Comparison of ENCODE assay signal across 8 cellular contexts in genomic region chr1:230105245-230105753, GRCh38. TPM values are rescaled to one million over a fixed set of nuclear protein-coding genes. Genes with fewer than 3 reads are reported as not detected.
DNase-seq lines count a peak whose midpoint lies in the region; ATAC-seq, FAIRE-seq and TF ChIP-seq lines count a peak whose summit lies in the region.

No MANE protein-coding gene starts in this region.

- H3K27me3 Mint-ChIP-seq in HFFc6 (ENCODE audit: insufficient read depth), result no peaks in the 10 kb centered on the region; the same call in 1 of the 2 replicates
- no peaks in the 10 kb centered on the region for H3K27me3 Mint-ChIP-seq in astrocyte (ENCODE audit: low read depth, unreplicated experiment)

- H3K4me3 ChIP-seq in A549, result peak overlapping the region; percentile 40
- peak overlapping the region; percentile 37 for H3K4me3 ChIP-seq in astrocyte (ENCODE audit: insufficient read depth, low read depth, low read length)
- no peak overlapping the region for H3K4me3 ChIP-seq in mesodermal cell (ENCODE audit: extremely low read depth, insufficient read depth, low read length, poor library complexity, severe bottlenecking)
- H3K4me3 ChIP-seq in effector memory CD4-positive, alpha-beta T cell (ENCODE audit: insufficient read depth, low read depth, low read length, poor library complexity, severe bottlenecking), result no peak overlapping the region

- H4K20me1 ChIP-seq in astrocyte (ENCODE audit: insufficient read depth, low read length), result peaks cover 61% of the 10 kb centered on the region

- H3K79me2 ChIP-seq in astrocyte (ENCODE audit: insufficient read depth, low read length), result peaks cover 83% of the 10 kb centered on the region

- no peaks in the 10 kb centered on the region for H3K36me3 ChIP-seq in astrocyte (ENCODE audit: insufficient read depth, low read length)
- no peaks in the 10 kb centered on the region for H3K36me3 ChIP-seq in mesodermal cell (ENCODE audit: control insufficient read depth, insufficient read depth, low read length)
- no peaks in the 10 kb centered on the region for H3K36me3 ChIP-seq in effector memory CD4-positive, alpha-beta T cell (ENCODE audit: control insufficient read depth, insufficient read depth, low read length)

- H3K4me3 Mint-ChIP-seq in HFFc6 (peak overlapping the region; percentile 82), astrocyte (ENCODE audit: unreplicated experiment) (peak overlapping the region; percentile 62)

- peak overlapping the region; percentile 81 for H3K9ac ChIP-seq in astrocyte (ENCODE audit: low read length)

- H3K36me3 Mint-ChIP-seq in HFFc6 (ENCODE audit: low read depth) (peaks cover 16% of the 10 kb centered on the region), astrocyte (ENCODE audit: low read depth, unreplicated experiment) (peaks cover 13% of the 10 kb centered on the region)

- H3K9me3 Mint-ChIP-seq in HFFc6 (no peaks in the 10 kb centered on the region), astrocyte (ENCODE audit: unreplicated experiment) (no peaks in the 10 kb centered on the region)

- peaks cover 85% of the 10 kb centered on the region for H3K4me1 Mint-ChIP-seq in HFFc6 (ENCODE audit: low read depth)
- peaks cover 88% of the 10 kb centered on the region for H3K4me1 Mint-ChIP-seq in astrocyte (ENCODE audit: low read depth, unreplicated experiment)

- WGBS in A549 (ENCODE audit: missing lambda C conversion rate), result 3% methylated on average over 12 of the region's 12 CpGs
- 85 to 89% methylated on average over 9 to 10 of the region's 12 CpGs for WGBS in mesodermal cell (ENCODE audit: insufficient coverage in 2 of 2), 2 experiments

- H3K4me1 ChIP-seq in A549, result peaks cover 78% of the 10 kb centered on the region
- peaks cover 54% of the 10 kb centered on the region for H3K4me1 ChIP-seq in astrocyte (ENCODE audit: insufficient read depth, low read length)
- peaks cover 41% of the 10 kb centered on the region for H3K4me1 ChIP-seq in mesodermal cell (ENCODE audit: control insufficient read depth, insufficient read depth, low read length, poor library complexity, severe bottlenecking)
- peaks cover 14% of the 10 kb centered on the region for H3K4me1 ChIP-seq in effector memory CD4-positive, alpha-beta T cell (ENCODE audit: control insufficient read depth, insufficient read depth, low read length, poor library complexity, severe bottlenecking)

- no peak overlapping the region for H2AFZ ChIP-seq in astrocyte (ENCODE audit: low read depth, low read length)

- peak overlapping the region; percentile 95 for H3K27ac Mint-ChIP-seq in HFFc6
- H3K27ac Mint-ChIP-seq in astrocyte (ENCODE audit: unreplicated experiment), result peak overlapping the region; percentile 98

- TF ChIP-seq RAD21 in A549 (conservative IDR thresholded peaks at IDR 0.05 in 1 of 2, IDR thresholded peaks at IDR 0.05 in 1 of 2), result no peak

- DNase-seq in A549 (ENCODE audit: low read depth in 1 of 2, low spot score in 1 of 2), result no peak
- no peak for DNase-seq in HFFc6
- DNase-seq in astrocyte (ENCODE audit: low read depth), result no peak
- DNase-seq in NCI-H2227 treated with DMSO at 0.1 percent for 48 hours (lab: John Stamatoyannopoulos, UW), result no peak
- no peak for DNase-seq in effector memory CD4-positive, alpha-beta T cell

- no peaks in the 10 kb centered on the region for H3K27me3 ChIP-seq in astrocyte (ENCODE audit: insufficient read depth, low read length)
- no peaks in the 10 kb centered on the region for H3K27me3 ChIP-seq in effector memory CD4-positive, alpha-beta T cell (replicated peaks; ENCODE audit: control insufficient read depth, insufficient read depth, low read length, poor library complexity, severe bottlenecking)

- POLR2A ChIA-PET in A549 (lab: Yijun Ruan, JAX), result interaction anchor here (0.5 to 3.7 kb wide), 3 partner anchors 13 to 38 kb away, joined by 4 to 35 read pairs (median 6); partner anchors contain the start of gene GALNT2

- FAIRE-seq in A549 (lab: Jason Lieb, UNC) (no peak), astrocyte (lab: Jason Lieb, UNC) (no peak)

- TF ChIP-seq EP300 in A549 (IDR thresholded peaks at IDR 0.05), result no peak

- TF ChIP-seq CTCF in A549 (IDR thresholded peaks at IDR 0.05), result no peak
- no peak for TF ChIP-seq CTCF in HFFc6 (IDR thresholded peaks at IDR 0.05)
- no peak for TF ChIP-seq CTCF in astrocyte (IDR thresholded peaks at IDR 0.05; ENCODE audit: insufficient read depth, low read depth, low read length)

- H3K4me2 ChIP-seq in A549 (peak overlapping the region; percentile 100), astrocyte (ENCODE audit: low read length) (peak overlapping the region; percentile 83)

- H3K27ac ChIP-seq in A549, result peak overlapping the region; percentile 94
- peak overlapping the region; percentile 93 for H3K27ac ChIP-seq in astrocyte (ENCODE audit: low read depth, low read length)
- peak overlapping the region; percentile 52 for H3K27ac ChIP-seq in mesodermal cell (ENCODE audit: low read depth, low read length, severe bottlenecking)
- no peak overlapping the region for H3K27ac ChIP-seq in effector memory CD4-positive, alpha-beta T cell (ENCODE audit: insufficient read depth, low read length, poor library complexity, severe bottlenecking)

- TF ChIP-seq POLR2A in A549 (IDR thresholded peaks at IDR 0.05; ENCODE audit: low read length), result no peak

- CTCF ChIA-PET in A549 (lab: Yijun Ruan, JAX), result interaction anchor here (0.6 to 2.7 kb wide), 8 partner anchors 10 to 581 kb away, joined by 3 to 25 read pairs (median 4); no protein-coding TSS in a partner anchor

- ATAC-seq in A549, result peak; percentile 2 to 17; a peak in 5 of 6 replicates
- ATAC-seq in HG02970 (IDR thresholded peaks at IDR 0.05; ENCODE audit: low FRiP score, unreplicated experiment), result no peak
- no peak for ATAC-seq in HG02678 (IDR thresholded peaks at IDR 0.05; ENCODE audit: unreplicated experiment)

- no peaks in the 10 kb centered on the region for H3K9me3 ChIP-seq in A549
- H3K9me3 ChIP-seq in astrocyte (ENCODE audit: insufficient read depth, low read depth, low read length), result no peaks in the 10 kb centered on the region
- H3K9me3 ChIP-seq in mesodermal cell (ENCODE audit: control insufficient read depth, low read length), result no peaks in the 10 kb centered on the region
- H3K9me3 ChIP-seq in effector memory CD4-positive, alpha-beta T cell (ENCODE audit: control insufficient read depth, low read length), result no peaks in the 10 kb centered on the region

TF ChIP-seq in A549, 52 proteins besides CTCF, POLR2A, EP300 and RAD21:
- peak; percentile 35; the same call in 1 of the 2 replicates for TF ChIP-seq FOSB (CRISPR knock-in tag; IDR thresholded peaks at IDR 0.05)
- TF ChIP-seq EHF (CRISPR knock-in tag; IDR thresholded peaks at IDR 0.05), result no peak
- no peak for TF ChIP-seq ZSCAN20 (CRISPR knock-in tag; IDR thresholded peaks at IDR 0.05)

RNA-seq across cellular contexts. Expression of gene GALNT2, which starts 38.3 kb away (rescaled TPM):
- polyA plus RNA-seq in A549 (2011; rRNA removed), result 57.5 and 66.9 TPM in 2 replicates
- polyA plus RNA-seq in A549 (2012; cell fraction: cytosol; rRNA removed), result 83.3 and 105 TPM in 2 replicates
- 194 and 199 TPM in 2 replicates for polyA plus RNA-seq in A549 (2012; cell fraction: nucleus; rRNA removed)
- 111 to 115 TPM (median 114 TPM) in 3 replicates for polyA plus RNA-seq in A549 (2017; fragmentation: RNase III; extraction: RNeasy Plus Mini Kit Qiagen cat#74134 plus additional on column Dnase treatment)
- polyA minus RNA-seq in A549 (2011; rRNA and poly(A)+ RNA removed), result 50.1 and 58.6 TPM in 2 replicates
- total RNA-seq in HFFc6 (2021; fragmentation: NEBNext Ultra II Directional; extraction: Animal tissue kit (Norgen Biotek cat#: 25700)), result 100 to 1,000 TPM; 174 to 194 (median 181) TPM
- total RNA-seq in astrocyte, result 507 and 634 TPM in 2 replicates
- polyA plus RNA-seq in mesodermal cell (2013, experiment 1 of 2), result 80.6 TPM
- polyA plus RNA-seq in mesodermal cell (2013, experiment 2 of 2), result 72.1 TPM

Comparison
In these comparisons a context has a peak if more than half of its experiments do, and no peak if none do; other contexts are left out.
1. ATAC-seq: peak in A549 (2 of 2); none in HG02970 (single experiment) and HG02678 (single experiment).
2. H3K4me3 ChIP-seq: peak in A549 (single experiment) and astrocyte (single experiment); none in mesodermal cell (single experiment) and effector memory CD4-positive, alpha-beta T cell (single experiment).